ENCODE assay signal across 17 cellular contexts in the genomic region with DNA sequence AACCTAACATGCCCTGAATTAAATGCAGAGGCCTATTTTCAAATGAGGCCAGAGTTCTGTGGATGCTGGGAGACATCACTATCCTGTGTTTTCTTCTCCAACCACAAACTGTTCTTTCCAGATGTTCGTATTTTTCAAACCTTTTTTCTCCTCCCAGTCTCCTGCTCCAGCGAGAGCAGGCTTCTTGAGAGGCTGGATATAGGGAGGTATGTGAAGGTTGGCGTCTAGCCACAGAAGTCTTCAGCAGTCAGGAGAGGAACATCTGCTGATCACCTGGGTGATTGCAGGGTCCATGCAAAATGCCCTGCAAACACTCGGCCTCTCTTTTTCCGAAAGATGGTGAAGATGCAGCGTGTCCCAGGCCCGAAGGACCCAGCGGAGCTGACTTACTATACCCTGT.
"Had no signal": no experiment of that assay in that cellular context is flagged by ENCODE, and none has a peak within 500 bp of the region (broad histone marks: within the 10 kb centered on the region; RNA-seq: fewer than 3 reads in every experiment).

No MANE protein-coding gene starts in this region.

- H3K27ac ChIP-seq: colonic mucosa, esophagus squamous epithelium, heart left ventricle, parathyroid adenoma, psoas muscle, right lobe of liver, tibial artery, upper lobe of right lung had no signal

- ATAC-seq: heart left ventricle; psoas muscle; right lobe of liver; stimulated activated memory B cell treated with anti-CD40 and anti-IgM and Interleukin-4, amounts not matched to agents 10 μg/mL and 1 μg/mL and 100 μg/mL, for 72 hours; upper lobe of right lung had no signal

- H3K9ac ChIP-seq: parathyroid adenoma had no signal

- H3K27me3 ChIP-seq: colonic mucosa, heart left ventricle, right lobe of liver, upper lobe of right lung had no signal

- H3K4me1 ChIP-seq: colonic mucosa, esophagus squamous epithelium, heart left ventricle, parathyroid adenoma, psoas muscle, right lobe of liver, tibial artery, upper lobe of right lung had no signal

- H2AFZ ChIP-seq: parathyroid adenoma had no signal

- H3K9me3 ChIP-seq: colonic mucosa, esophagus squamous epithelium, psoas muscle, right lobe of liver, tibial artery, upper lobe of right lung had no signal

- H3K36me3 ChIP-seq: colonic mucosa, esophagus squamous epithelium, heart left ventricle, right lobe of liver, tibial artery, upper lobe of right lung had no signal

- H3K4me3 ChIP-seq: colonic mucosa, esophagus squamous epithelium, heart left ventricle, psoas muscle, right lobe of liver, tibial artery, upper lobe of right lung had no signal

- DNase-seq: colonic mucosa; dermis blood vessel endothelial cell; esophagus squamous epithelium; heart left ventricle; hippocampal formation; kidney glomerular epithelial cell; mesendoderm; naive B cell; occipital lobe; psoas muscle; retina; right lobe of liver; stimulated activated CD4-positive, alpha-beta T cell treated with anti-CD3 and anti-CD28 coated beads, Interleukin-4, amount 100 ng/mL, for 1 hour; tibial artery; upper lobe of right lung had no signal
